Comparison of ENCODE assay signal across 8 cellular contexts in genomic region chr17:4986951-4987766, GRCh38. TPM values are rescaled to one million over a fixed set of nuclear protein-coding genes. Genes with fewer than 3 reads are reported as not detected.
DNase-seq lines count a peak whose midpoint lies in the region; ATAC-seq and TF ChIP-seq lines count a peak whose summit lies in the region.

A gene with protein sequence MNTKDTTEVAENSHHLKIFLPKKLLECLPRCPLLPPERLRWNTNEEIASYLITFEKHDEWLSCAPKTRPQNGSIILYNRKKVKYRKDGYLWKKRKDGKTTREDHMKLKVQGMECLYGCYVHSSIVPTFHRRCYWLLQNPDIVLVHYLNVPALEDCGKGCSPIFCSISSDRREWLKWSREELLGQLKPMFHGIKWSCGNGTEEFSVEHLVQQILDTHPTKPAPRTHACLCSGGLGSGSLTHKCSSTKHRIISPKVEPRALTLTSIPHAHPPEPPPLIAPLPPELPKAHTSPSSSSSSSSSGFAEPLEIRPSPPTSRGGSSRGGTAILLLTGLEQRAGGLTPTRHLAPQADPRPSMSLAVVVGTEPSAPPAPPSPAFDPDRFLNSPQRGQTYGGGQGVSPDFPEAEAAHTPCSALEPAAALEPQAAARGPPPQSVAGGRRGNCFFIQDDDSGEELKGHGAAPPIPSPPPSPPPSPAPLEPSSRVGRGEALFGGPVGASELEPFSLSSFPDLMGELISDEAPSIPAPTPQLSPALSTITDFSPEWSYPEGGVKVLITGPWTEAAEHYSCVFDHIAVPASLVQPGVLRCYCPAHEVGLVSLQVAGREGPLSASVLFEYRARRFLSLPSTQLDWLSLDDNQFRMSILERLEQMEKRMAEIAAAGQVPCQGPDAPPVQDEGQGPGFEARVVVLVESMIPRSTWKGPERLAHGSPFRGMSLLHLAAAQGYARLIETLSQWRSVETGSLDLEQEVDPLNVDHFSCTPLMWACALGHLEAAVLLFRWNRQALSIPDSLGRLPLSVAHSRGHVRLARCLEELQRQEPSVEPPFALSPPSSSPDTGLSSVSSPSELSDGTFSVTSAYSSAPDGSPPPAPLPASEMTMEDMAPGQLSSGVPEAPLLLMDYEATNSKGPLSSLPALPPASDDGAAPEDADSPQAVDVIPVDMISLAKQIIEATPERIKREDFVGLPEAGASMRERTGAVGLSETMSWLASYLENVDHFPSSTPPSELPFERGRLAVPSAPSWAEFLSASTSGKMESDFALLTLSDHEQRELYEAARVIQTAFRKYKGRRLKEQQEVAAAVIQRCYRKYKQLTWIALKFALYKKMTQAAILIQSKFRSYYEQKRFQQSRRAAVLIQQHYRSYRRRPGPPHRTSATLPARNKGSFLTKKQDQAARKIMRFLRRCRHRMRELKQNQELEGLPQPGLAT (minus strand): TSS chr17:4987675. CDS start chr17:4986222, 1,453 bp downstream.

- H3K27me3 Mint-ChIP-seq in endothelial cell (ENCODE audit: unreplicated experiment): peaks cover 20% of the 10 kb centered on the region

- ATAC-seq in GM19395 (IDR thresholded peaks at IDR 0.05; ENCODE audit: unreplicated experiment): peak; percentile 61

- H3K4me1 Mint-ChIP-seq in endothelial cell (ENCODE audit: unreplicated experiment): peaks cover 27% of the 10 kb centered on the region

- H3K4me3 Mint-ChIP-seq in endothelial cell (ENCODE audit: unreplicated experiment): peak within 1 kb of the TSS; percentile 88

- peak; percentile 82 for TF ChIP-seq CTCF in endothelial cell (IDR thresholded peaks at IDR 0.05; ENCODE audit: unreplicated experiment)

- no peaks in the 10 kb centered on the region for H3K9me3 Mint-ChIP-seq in endothelial cell (ENCODE audit: unreplicated experiment)

- peaks cover 24% of the 10 kb centered on the region for H3K36me3 Mint-ChIP-seq in endothelial cell (ENCODE audit: low read depth, unreplicated experiment)

- peak; percentile 86 for DNase-seq in CD1c-positive myeloid dendritic cell (ENCODE audit: extremely low spot score)
- peak; percentile 67 for DNase-seq in HK-2 (ENCODE audit: unreplicated experiment)
- DNase-seq in NOMO-1 treated with dmso at 0.1 percent for 144 hours (lab: John Stamatoyannopoulos, UW; ENCODE audit: unreplicated experiment): peak; percentile 72
- peak; percentile 70 for DNase-seq in activated CD8-positive, alpha-beta memory T cell treated with anti-CD3 and anti-CD28 coated beads, Interleukin-2, amount 50 U/mL, for 24 hours (ENCODE audit: extremely low read depth)
- peak; percentile 79 for DNase-seq in endothelial cell (ENCODE audit: low spot score)
- DNase-seq in midbrain (lab: John Stamatoyannopoulos, UW): peak; percentile 88
- peak; percentile 88 to 89 for DNase-seq in stimulated activated CD8-positive, alpha-beta memory T cell treated with anti-CD3 and anti-CD28 coated beads, Interleukin-2, amount 100 ng/mL, for 48 hours (ENCODE audit: low read depth in 2 of 2)

- no peak within 1 kb of the TSS for H3K27ac Mint-ChIP-seq in endothelial cell (ENCODE audit: unreplicated experiment)

RNA-seq across cellular contexts. Expression of the gene that starts here (rescaled TPM):
- 42.3 TPM for total RNA-seq in endothelial cell (ENCODE audit: unreplicated experiment)

Comparison
In these comparisons a context has a peak if more than half of its experiments do, and no peak if none do; other contexts are left out.
1. Peak in every context shown above with its lines: DNase-seq and ATAC-seq.